ENCODE assay signal across 13 cellular contexts in the genomic region with DNA sequence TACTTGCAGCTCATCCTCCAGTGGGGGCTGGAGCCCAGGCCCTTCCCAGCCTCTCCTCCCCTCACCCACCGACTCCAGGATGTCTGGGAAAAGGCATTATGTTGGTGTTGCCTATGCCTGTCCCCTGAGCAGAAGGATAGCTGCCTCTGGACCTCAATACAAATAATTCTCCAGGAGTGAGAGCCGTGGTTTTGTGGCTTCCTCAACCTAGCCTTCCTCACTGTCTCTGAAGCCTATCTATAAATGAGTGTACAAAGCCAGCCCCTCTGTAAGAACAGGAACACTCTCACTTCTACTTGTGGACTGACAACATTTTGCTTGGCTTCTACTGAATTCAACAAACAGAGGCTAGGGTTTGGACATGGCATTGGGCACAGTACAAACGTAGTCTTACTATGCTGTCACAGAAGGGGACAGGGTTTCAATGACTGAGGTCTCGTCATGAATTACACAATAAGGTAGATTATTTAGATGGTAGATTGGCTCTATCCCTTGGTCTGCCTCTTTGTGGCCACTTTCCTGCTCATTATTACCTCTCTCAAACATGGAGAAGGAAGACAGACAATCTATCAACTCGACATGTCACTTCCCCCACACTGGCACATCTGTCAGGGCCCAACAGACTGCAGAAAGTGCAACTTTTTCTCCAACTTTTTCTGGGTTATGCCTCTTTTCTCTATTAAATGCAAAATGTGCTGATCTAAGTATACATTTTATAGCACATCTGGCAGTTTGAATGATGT.
DNase-seq lines count a peak whose midpoint lies in the region; ATAC-seq, FAIRE-seq and TF ChIP-seq lines count a peak whose summit lies in the region.
"Had no signal": no experiment of that assay in that cellular context is flagged by ENCODE, and none has a peak within 500 bp of the region (broad histone marks: within the 10 kb centered on the region; RNA-seq: fewer than 3 reads in every experiment).

No MANE protein-coding gene starts in this region.

- TF ChIP-seq CTCF in ovary (IDR thresholded peaks at IDR 0.05): no peak

- FAIRE-seq in GM18507 (lab: Jason Lieb, UNC): peak; percentile 58

- 62 to 100% methylated on average over 1 to 3 of the region's 5 CpGs for WGBS in mesodermal cell (ENCODE audit: insufficient coverage in 2 of 2), 2 experiments
- WGBS in ovary, 3 donors: 80 to 90% (median 89%) methylated on average over 5 of the region's 5 CpGs

- H3K36me3 ChIP-seq in mesodermal cell (ENCODE audit: control insufficient read depth, insufficient read depth, low read length) (peaks cover 24% of the 10 kb centered on the region), ovary (no peaks in the 10 kb centered on the region)

- no peak for TF ChIP-seq POLR2A in ovary (IDR thresholded peaks at IDR 0.05)

- H3K27ac ChIP-seq in mesodermal cell (ENCODE audit: low read depth, low read length, severe bottlenecking) (peak overlapping the region; percentile 69), ovary (no peak overlapping the region)

- H3K9me3 ChIP-seq in mesodermal cell (ENCODE audit: control insufficient read depth, low read length) (no peaks in the 10 kb centered on the region), ovary (no peaks in the 10 kb centered on the region)

- intact Hi-C loops in ovary (cut with DNase I): no loop called here

- H3K4me1 ChIP-seq in mesodermal cell (ENCODE audit: control insufficient read depth, insufficient read depth, low read length, poor library complexity, severe bottlenecking) (peaks cover 23% of the 10 kb centered on the region), ovary (ENCODE audit: insufficient read depth) (no peaks in the 10 kb centered on the region)

- no peak overlapping the region for H3K4me3 ChIP-seq in mesodermal cell (ENCODE audit: extremely low read depth, insufficient read depth, low read length, poor library complexity, severe bottlenecking)
- H3K4me3 ChIP-seq in ovary: no peak overlapping the region

- TF ChIP-seq EP300 in ovary (IDR thresholded peaks at IDR 0.05): no peak

- DNase-seq in GM18507 (ENCODE audit: extremely low spot score, insufficient read length, low read depth) (no peak), RPMI7951 (ENCODE audit: low read depth) (peak; percentile 48), ovary (no peak), DMS 273 (lab: John Stamatoyannopoulos, UW; ENCODE audit: unreplicated experiment) (no peak)
- DNase-seq: activated CD4-positive, alpha-beta memory T cell treated with anti-CD3 and anti-CD28 coated beads for 36 hours; aorta; NCI-H1436; SIG-M5; stimulated activated CD4-positive, alpha-beta T cell treated with anti-CD3 and anti-CD28 coated beads, Interleukin-12 subunit alpha, Interleukin-12 subunit beta, amount 100 ng/mL, for 4 hours had no signal

- no peaks in the 10 kb centered on the region for H3K27me3 ChIP-seq in ovary

- ATAC-seq in HG02973 (IDR thresholded peaks at IDR 0.05; ENCODE audit: unreplicated experiment) (peak; percentile 72), GM21576 (IDR thresholded peaks at IDR 0.05; ENCODE audit: unreplicated experiment) (no peak), GM19324 (IDR thresholded peaks at IDR 0.05; ENCODE audit: low FRiP score, unreplicated experiment) (no peak)
